ENCODE assay signal across 1 cellular context in genomic region chr2:197713271-197713670, GRCh38.
TF ChIP-seq lines count a peak whose summit lies in the region.

No MANE protein-coding gene starts in this region.

TF ChIP-seq in HepG2, 621 proteins besides CTCF, POLR2A, EP300 and RAD21 (continued from another document):
- TF ChIP-seq, protein P1, sequence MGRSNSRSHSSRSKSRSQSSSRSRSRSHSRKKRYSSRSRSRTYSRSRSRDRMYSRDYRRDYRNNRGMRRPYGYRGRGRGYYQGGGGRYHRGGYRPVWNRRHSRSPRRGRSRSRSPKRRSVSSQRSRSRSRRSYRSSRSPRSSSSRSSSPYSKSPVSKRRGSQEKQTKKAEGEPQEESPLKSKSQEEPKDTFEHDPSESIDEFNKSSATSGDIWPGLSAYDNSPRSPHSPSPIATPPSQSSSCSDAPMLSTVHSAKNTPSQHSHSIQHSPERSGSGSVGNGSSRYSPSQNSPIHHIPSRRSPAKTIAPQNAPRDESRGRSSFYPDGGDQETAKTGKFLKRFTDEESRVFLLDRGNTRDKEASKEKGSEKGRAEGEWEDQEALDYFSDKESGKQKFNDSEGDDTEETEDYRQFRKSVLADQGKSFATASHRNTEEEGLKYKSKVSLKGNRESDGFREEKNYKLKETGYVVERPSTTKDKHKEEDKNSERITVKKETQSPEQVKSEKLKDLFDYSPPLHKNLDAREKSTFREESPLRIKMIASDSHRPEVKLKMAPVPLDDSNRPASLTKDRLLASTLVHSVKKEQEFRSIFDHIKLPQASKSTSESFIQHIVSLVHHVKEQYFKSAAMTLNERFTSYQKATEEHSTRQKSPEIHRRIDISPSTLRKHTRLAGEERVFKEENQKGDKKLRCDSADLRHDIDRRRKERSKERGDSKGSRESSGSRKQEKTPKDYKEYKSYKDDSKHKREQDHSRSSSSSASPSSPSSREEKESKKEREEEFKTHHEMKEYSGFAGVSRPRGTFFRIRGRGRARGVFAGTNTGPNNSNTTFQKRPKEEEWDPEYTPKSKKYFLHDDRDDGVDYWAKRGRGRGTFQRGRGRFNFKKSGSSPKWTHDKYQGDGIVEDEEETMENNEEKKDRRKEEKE (IDR thresholded peaks at IDR 0.05): no peak
- TF ChIP-seq ZFYVE20 (CRISPR knock-in tag; IDR thresholded peaks at IDR 0.05; ENCODE audit: borderline replicate concordance, low read depth): no peak
- no peak for TF ChIP-seq ZNF383 (CRISPR knock-in tag; IDR thresholded peaks at IDR 0.05; ENCODE audit: borderline replicate concordance)
- no peak for TF ChIP-seq SP5 (CRISPR knock-in tag; IDR thresholded peaks at IDR 0.05; ENCODE audit: borderline replicate concordance, low read depth)
- TF ChIP-seq FOXK2 (IDR thresholded peaks at IDR 0.05): no peak
- TF ChIP-seq, protein P2, sequence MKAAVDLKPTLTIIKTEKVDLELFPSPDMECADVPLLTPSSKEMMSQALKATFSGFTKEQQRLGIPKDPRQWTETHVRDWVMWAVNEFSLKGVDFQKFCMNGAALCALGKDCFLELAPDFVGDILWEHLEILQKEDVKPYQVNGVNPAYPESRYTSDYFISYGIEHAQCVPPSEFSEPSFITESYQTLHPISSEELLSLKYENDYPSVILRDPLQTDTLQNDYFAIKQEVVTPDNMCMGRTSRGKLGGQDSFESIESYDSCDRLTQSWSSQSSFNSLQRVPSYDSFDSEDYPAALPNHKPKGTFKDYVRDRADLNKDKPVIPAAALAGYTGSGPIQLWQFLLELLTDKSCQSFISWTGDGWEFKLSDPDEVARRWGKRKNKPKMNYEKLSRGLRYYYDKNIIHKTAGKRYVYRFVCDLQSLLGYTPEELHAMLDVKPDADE (CRISPR knock-in tag; IDR thresholded peaks at IDR 0.05): no peak
- no peak for TF ChIP-seq ZBTB34 (CRISPR knock-in tag; IDR thresholded peaks at IDR 0.05)
- TF ChIP-seq, protein P3, sequence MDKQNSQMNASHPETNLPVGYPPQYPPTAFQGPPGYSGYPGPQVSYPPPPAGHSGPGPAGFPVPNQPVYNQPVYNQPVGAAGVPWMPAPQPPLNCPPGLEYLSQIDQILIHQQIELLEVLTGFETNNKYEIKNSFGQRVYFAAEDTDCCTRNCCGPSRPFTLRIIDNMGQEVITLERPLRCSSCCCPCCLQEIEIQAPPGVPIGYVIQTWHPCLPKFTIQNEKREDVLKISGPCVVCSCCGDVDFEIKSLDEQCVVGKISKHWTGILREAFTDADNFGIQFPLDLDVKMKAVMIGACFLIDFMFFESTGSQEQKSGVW (CRISPR knock-in tag; IDR thresholded peaks at IDR 0.05; ENCODE audit: borderline replicate concordance): no peak
- TF ChIP-seq, protein P4, sequence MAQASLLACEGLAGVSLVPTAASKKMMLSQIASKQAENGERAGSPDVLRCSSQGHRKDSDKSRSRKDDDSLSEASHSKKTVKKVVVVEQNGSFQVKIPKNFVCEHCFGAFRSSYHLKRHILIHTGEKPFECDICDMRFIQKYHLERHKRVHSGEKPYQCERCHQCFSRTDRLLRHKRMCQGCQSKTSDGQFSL (CRISPR knock-in tag; IDR thresholded peaks at IDR 0.05): no peak
- TF ChIP-seq, protein P5, sequence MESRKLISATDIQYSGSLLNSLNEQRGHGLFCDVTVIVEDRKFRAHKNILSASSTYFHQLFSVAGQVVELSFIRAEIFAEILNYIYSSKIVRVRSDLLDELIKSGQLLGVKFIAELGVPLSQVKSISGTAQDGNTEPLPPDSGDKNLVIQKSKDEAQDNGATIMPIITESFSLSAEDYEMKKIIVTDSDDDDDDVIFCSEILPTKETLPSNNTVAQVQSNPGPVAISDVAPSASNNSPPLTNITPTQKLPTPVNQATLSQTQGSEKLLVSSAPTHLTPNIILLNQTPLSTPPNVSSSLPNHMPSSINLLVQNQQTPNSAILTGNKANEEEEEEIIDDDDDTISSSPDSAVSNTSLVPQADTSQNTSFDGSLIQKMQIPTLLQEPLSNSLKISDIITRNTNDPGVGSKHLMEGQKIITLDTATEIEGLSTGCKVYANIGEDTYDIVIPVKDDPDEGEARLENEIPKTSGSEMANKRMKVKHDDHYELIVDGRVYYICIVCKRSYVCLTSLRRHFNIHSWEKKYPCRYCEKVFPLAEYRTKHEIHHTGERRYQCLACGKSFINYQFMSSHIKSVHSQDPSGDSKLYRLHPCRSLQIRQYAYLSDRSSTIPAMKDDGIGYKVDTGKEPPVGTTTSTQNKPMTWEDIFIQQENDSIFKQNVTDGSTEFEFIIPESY (CRISPR knock-in tag; IDR thresholded peaks at IDR 0.05): no peak
- no peak for TF ChIP-seq ZNF766 (CRISPR knock-in tag; IDR thresholded peaks at IDR 0.05; ENCODE audit: borderline replicate concordance)
- TF ChIP-seq HDAC6 (IDR thresholded peaks at IDR 0.05; ENCODE audit: low read depth, low read length): no peak
- TF ChIP-seq ZNF598 (CRISPR knock-in tag; IDR thresholded peaks at IDR 0.05; ENCODE audit: borderline replicate concordance): no peak
- no peak for TF ChIP-seq KLF16 (CRISPR knock-in tag; IDR thresholded peaks at IDR 0.05)
- no peak for TF ChIP-seq SOX13 (IDR thresholded peaks at IDR 0.05)
- TF ChIP-seq SOX13 (CRISPR knock-in tag; conservative IDR thresholded peaks at IDR 0.05 in 1 of 2, IDR thresholded peaks at IDR 0.05 in 1 of 2): peak in 1 of 2 experiments; percentile 58; a peak in 1 of 4 replicates
- TF ChIP-seq MIXL1 (CRISPR knock-in tag; IDR thresholded peaks at IDR 0.05): peak; percentile 86; the same call in 1 of the 2 replicates
- TF ChIP-seq MTF1 (CRISPR knock-in tag; IDR thresholded peaks at IDR 0.05): no peak
- TF ChIP-seq SMYD3 (CRISPR knock-in tag; IDR thresholded peaks at IDR 0.05): no peak
- no peak for TF ChIP-seq JUND (CRISPR knock-in tag; IDR thresholded peaks at IDR 0.05)
- no peak for TF ChIP-seq ZNF709 (CRISPR knock-in tag; IDR thresholded peaks at IDR 0.05)
- no peak for TF ChIP-seq RORA (CRISPR knock-in tag; IDR thresholded peaks at IDR 0.05)
- TF ChIP-seq FOXP1 (IDR thresholded peaks at IDR 0.05): no peak
- TF ChIP-seq FOXP1 (CRISPR knock-in tag; IDR thresholded peaks at IDR 0.05): peak; percentile 23; the same call in 1 of the 2 replicates
- TF ChIP-seq CREB3 (CRISPR knock-in tag; IDR thresholded peaks at IDR 0.05): no peak
- no peak for TF ChIP-seq PCBP2 (optimal IDR thresholded peaks at IDR 0.05; ENCODE audit: low read depth, low read length, poor library complexity, severe bottlenecking)
- TF ChIP-seq RCOR2 (CRISPR knock-in tag; IDR thresholded peaks at IDR 0.05): 0 out of 2 replicates have a peak, but pooled peaks have one; percentile 17
- TF ChIP-seq ZNF724P (CRISPR knock-in tag; IDR thresholded peaks at IDR 0.05; ENCODE audit: borderline replicate concordance): no peak
- TF ChIP-seq SOX6 (IDR thresholded peaks at IDR 0.05): no peak
- TF ChIP-seq SOX6 (CRISPR knock-in tag; IDR thresholded peaks at IDR 0.05): peak; percentile 60
- no peak for TF ChIP-seq ZMAT3 (CRISPR knock-in tag; conservative IDR thresholded peaks at IDR 0.05)
- TF ChIP-seq ZNF562 (CRISPR knock-in tag; IDR thresholded peaks at IDR 0.05; ENCODE audit: borderline replicate concordance): no peak
- TF ChIP-seq TARDBP (CRISPR knock-in tag; IDR thresholded peaks at IDR 0.05): no peak
- no peak for TF ChIP-seq EEA1 (CRISPR knock-in tag; IDR thresholded peaks at IDR 0.05; ENCODE audit: borderline replicate concordance)
- 0 out of 2 replicates have a peak, but pooled peaks have one; percentile 9 for TF ChIP-seq CEBPG (CRISPR knock-in tag; IDR thresholded peaks at IDR 0.05)
- no peak for TF ChIP-seq TRAFD1 (CRISPR knock-in tag; IDR thresholded peaks at IDR 0.05; ENCODE audit: borderline replicate concordance)
- TF ChIP-seq, protein P6, sequence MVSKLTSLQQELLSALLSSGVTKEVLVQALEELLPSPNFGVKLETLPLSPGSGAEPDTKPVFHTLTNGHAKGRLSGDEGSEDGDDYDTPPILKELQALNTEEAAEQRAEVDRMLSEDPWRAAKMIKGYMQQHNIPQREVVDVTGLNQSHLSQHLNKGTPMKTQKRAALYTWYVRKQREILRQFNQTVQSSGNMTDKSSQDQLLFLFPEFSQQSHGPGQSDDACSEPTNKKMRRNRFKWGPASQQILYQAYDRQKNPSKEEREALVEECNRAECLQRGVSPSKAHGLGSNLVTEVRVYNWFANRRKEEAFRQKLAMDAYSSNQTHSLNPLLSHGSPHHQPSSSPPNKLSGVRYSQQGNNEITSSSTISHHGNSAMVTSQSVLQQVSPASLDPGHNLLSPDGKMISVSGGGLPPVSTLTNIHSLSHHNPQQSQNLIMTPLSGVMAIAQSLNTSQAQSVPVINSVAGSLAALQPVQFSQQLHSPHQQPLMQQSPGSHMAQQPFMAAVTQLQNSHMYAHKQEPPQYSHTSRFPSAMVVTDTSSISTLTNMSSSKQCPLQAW (CRISPR knock-in tag; IDR thresholded peaks at IDR 0.05): no peak
- TF ChIP-seq ZNF674 (CRISPR knock-in tag; IDR thresholded peaks at IDR 0.05; ENCODE audit: low read depth): no peak
- TF ChIP-seq ZBTB1 (CRISPR knock-in tag; IDR thresholded peaks at IDR 0.05; ENCODE audit: borderline replicate concordance): no peak
- TF ChIP-seq FOSL2 (CRISPR knock-in tag; IDR thresholded peaks at IDR 0.05): no peak
- no peak for TF ChIP-seq TCF7 (IDR thresholded peaks at IDR 0.05; ENCODE audit: low read depth)
- no peak for TF ChIP-seq TRIM24 (CRISPR knock-in tag; IDR thresholded peaks at IDR 0.05)
- TF ChIP-seq, protein P7, sequence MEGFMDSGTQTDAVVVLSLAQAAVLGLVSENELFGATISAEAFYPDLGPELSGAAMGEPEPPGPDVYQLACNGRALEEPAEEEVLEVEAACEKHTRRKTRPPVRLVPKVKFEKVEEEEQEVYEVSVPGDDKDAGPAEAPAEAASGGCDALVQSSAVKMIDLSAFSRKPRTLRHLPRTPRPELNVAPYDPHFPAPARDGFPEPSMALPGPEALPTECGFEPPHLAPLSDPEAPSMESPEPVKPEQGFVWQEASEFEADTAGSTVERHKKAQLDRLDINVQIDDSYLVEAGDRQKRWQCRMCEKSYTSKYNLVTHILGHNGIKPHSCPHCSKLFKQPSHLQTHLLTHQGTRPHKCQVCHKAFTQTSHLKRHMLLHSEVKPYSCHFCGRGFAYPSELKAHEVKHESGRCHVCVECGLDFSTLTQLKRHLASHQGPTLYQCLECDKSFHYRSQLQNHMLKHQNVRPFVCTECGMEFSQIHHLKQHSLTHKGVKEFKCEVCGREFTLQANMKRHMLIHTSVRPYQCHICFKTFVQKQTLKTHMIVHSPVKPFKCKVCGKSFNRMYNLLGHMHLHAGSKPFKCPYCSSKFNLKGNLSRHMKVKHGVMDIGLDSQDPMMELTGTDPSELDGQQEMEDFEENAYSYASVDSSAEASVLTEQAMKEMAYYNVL (CRISPR knock-in tag; IDR thresholded peaks at IDR 0.05; ENCODE audit: borderline replicate concordance): no peak
- TF ChIP-seq SMAD3 (CRISPR knock-in tag; IDR thresholded peaks at IDR 0.05): no peak
- TF ChIP-seq NFIB (CRISPR knock-in tag; IDR thresholded peaks at IDR 0.05; ENCODE audit: borderline replicate concordance): no peak
- no peak for TF ChIP-seq TFE3 (CRISPR knock-in tag; IDR thresholded peaks at IDR 0.05)
- no peak for TF ChIP-seq MEIS2 (CRISPR knock-in tag; IDR thresholded peaks at IDR 0.05)
